Comparison of ENCODE assay signal across 8 cellular contexts in genomic region chr3:53493997-53494791, GRCh38. TPM values are rescaled to one million over a fixed set of nuclear protein-coding genes. Genes with fewer than 3 reads are reported as not detected.
DNase-seq lines count a peak whose midpoint lies in the region; ATAC-seq, FAIRE-seq and TF ChIP-seq lines count a peak whose summit lies in the region.
"Had no signal": no experiment of that assay in that cellular context is flagged by ENCODE, and none has a peak within 500 bp of the region (broad histone marks: within the 10 kb centered on the region; RNA-seq: fewer than 3 reads in every experiment).

TSS of gene CACNA1D (plus strand) at chr3:53494611. CDS start at chr3:53495167, 556 bp downstream.

- peaks cover 2 to 3% of the 10 kb centered on the region in 2 donors for H3K4me1 ChIP-seq in small intestine (ENCODE audit: control insufficient read depth in 2 of 2, insufficient read depth in 1 of 2, low read depth in 1 of 2, low read length in 1 of 2)

- in situ Hi-C loops in astrocyte of the cerebellum (cut with HindIII; ENCODE audit: low sequenced_read_pairs): no loop called here

- TF ChIP-seq CTCF in astrocyte of the cerebellum (IDR thresholded peaks at IDR 0.05; ENCODE audit: low read depth, low read length, missing control alignments): no peak

- FAIRE-seq in small intestine (lab: Jason Lieb, UNC): no peak

- H3K9me3 ChIP-seq in MG63: no peaks in the 10 kb centered on the region
- H3K9me3 ChIP-seq in small intestine (ENCODE audit: control insufficient read depth, low read depth): no peaks in the 10 kb centered on the region

- 0 to 1% (median 1%) methylated on average over 46 to 120 of the region's 120 CpGs for WGBS in small intestine, 3 donors

- no peak for ATAC-seq in HG03439 (IDR thresholded peaks at IDR 0.05; ENCODE audit: unreplicated experiment)

- H3K27me3 ChIP-seq in MG63 (no peaks in the 10 kb centered on the region), small intestine (ENCODE audit: control insufficient read depth in 2 of 2, insufficient read depth in 2 of 2, low read length in 2 of 2) (peaks cover 0 to 9% of the 10 kb centered on the region in 2 donors)

- H3K36me3 ChIP-seq in MG63 (no peaks in the 10 kb centered on the region), small intestine (ENCODE audit: control insufficient read depth in 2 of 2, insufficient read depth in 2 of 2, low read length in 2 of 2) (no peaks in the 10 kb centered on the region)

- H3K4me3 ChIP-seq in MG63 (peak within 1 kb of the TSS; percentile 24; the same call in 1 of the 2 replicates), astrocyte of the cerebellum (ENCODE audit: low read depth, low read length) (peak within 1 kb of the TSS; percentile 40), small intestine (ENCODE audit: low read depth in 1 of 2, low read length in 2 of 2) (peak within 1 kb of the TSS; percentile 39 to 80)

- DNase-seq in Daoy (ENCODE audit: low read depth) (peak; percentile 35), MG63 (peak; percentile 28), astrocyte of the cerebellum (ENCODE audit: low read depth) (no peak), iPS-NIHi7 (ENCODE audit: extremely low spot score) (peak; percentile 86), small intestine (peak; percentile 80), NCI-H446 (lab: John Stamatoyannopoulos, UW) (no peak)

- peak within 1 kb of the TSS; percentile 58 to 79 for H3K27ac ChIP-seq in small intestine (ENCODE audit: low read depth in 1 of 2, low read length in 1 of 2)

RNA-seq across cellular contexts. Expression of gene CACNA1D, which starts in this region (rescaled TPM):
- 0.86 and 1.4 TPM in 2 replicates for total RNA-seq in Daoy (2014; rRNA removed; shearing (Covaris generic))
- total RNA-seq in MG63 (2014; rRNA removed; shearing (Covaris generic); ENCODE audit: low replicate concordance): not detected in 2 replicates
- 1 to 10 TPM; 2.2 to 8.7 (median 3.6) TPM for polyA plus RNA-seq in small intestine
- total RNA-seq: NCI-H460 had no signal

Comparison
In these comparisons a context has a peak if more than half of its experiments do, and no peak if none do; other contexts are left out.
1. Peak in DNase-seq and H3K4me3 ChIP-seq in MG63; RNA of the gene not detected or under 1 TPM.
2. DNase-seq: peak in Daoy (single experiment), iPS-NIHi7 (single experiment) and small intestine (single experiment); none in astrocyte of the cerebellum (single experiment) and NCI-H446 (0 of 2).
3. Peak in every context shown above with its lines, with median percentiles within 50 percentile points of each other: H3K4me3 ChIP-seq.